In genomic region chr17:59634632-59635561, GRCh38 we compare ENCODE assay signal across 11 cellular contexts. TPM values are rescaled to one million over a fixed set of nuclear protein-coding genes. Genes with fewer than 3 reads are reported as not detected.
DNase-seq lines count a peak whose midpoint lies in the region; ATAC-seq, FAIRE-seq and TF ChIP-seq lines count a peak whose summit lies in the region.
"Had no signal": no experiment of that assay in that cellular context is flagged by ENCODE, and none has a peak within 500 bp of the region (broad histone marks: within the 10 kb centered on the region; RNA-seq: fewer than 3 reads in every experiment).

No MANE protein-coding gene starts in this region.

- H3K27me3 ChIP-seq in HepG2 (ENCODE audit: control insufficient read depth in 1 of 2, insufficient read depth in 2 of 2, low read length in 2 of 2) = no peaks in the 10 kb centered on the region

- no peak for TF ChIP-seq EP300 in HepG2 (IDR thresholded peaks at IDR 0.05; ENCODE audit: low read depth in 2 of 2, low read length in 2 of 2)
- no peak for TF ChIP-seq EP300 in HepG2 (CRISPR knock-in tag; IDR thresholded peaks at IDR 0.05; ENCODE audit: borderline replicate concordance)

- no peak overlapping the region for H3K27ac ChIP-seq in HepG2 (ENCODE audit: extremely low read length, insufficient read depth, low read length)

- peak overlapping the region; percentile 57 for H3K27ac Mint-ChIP-seq in stimulated activated naive CD8-positive, alpha-beta T cell treated with anti-CD3 and anti-CD28 coated beads, Interleukin-15, Interleukin-2, amounts not matched to agents 100 ng/mL and 50 ng/mL, for 24 hours
- no peak overlapping the region for H3K27ac Mint-ChIP-seq in activated naive CD8-positive, alpha-beta T cell treated with anti-CD3 and anti-CD28 coated beads, Interleukin-2, amount 50 U/mL, for 24 hours

- peaks cover 37% of the 10 kb centered on the region; the same call in 1 of the 2 replicates for H3K4me1 ChIP-seq in HepG2 (ENCODE audit: insufficient read depth, low read length)

- 94% methylated on average over 3 of the region's 3 CpGs for WGBS in HepG2 (ENCODE audit: low lambda C conversion rate)

- H3K4me3 Mint-ChIP-seq in stimulated activated naive CD8-positive, alpha-beta T cell treated with anti-CD3 and anti-CD28 coated beads, Interleukin-15, Interleukin-2, amounts not matched to agents 100 ng/mL and 50 ng/mL, for 24 hours = no peak overlapping the region
- H3K4me3 Mint-ChIP-seq in activated naive CD8-positive, alpha-beta T cell treated with anti-CD3 and anti-CD28 coated beads, Interleukin-2, amount 50 U/mL, for 24 hours = no peak overlapping the region

- TSS peak; percentile 3 for BruUV-seq in HepG2 (replicated peaks; lab: Mats Ljungman, UMichigan)

- no peak for TF ChIP-seq POLR2A in HepG2 (IDR thresholded peaks at IDR 0.05; ENCODE audit: insufficient read depth in 1 of 2, low read depth in 2 of 2, low read length in 2 of 2)

- ATAC-seq in stimulated activated naive CD8-positive, alpha-beta T cell treated with anti-CD3 and anti-CD28 coated beads, Interleukin-15, Interleukin-2, amounts not matched to agents 100 U/mL and 50 U/mL, for 24 hours = no peak
- peak; percentile 24 for ATAC-seq in activated naive CD8-positive, alpha-beta T cell treated with anti-CD3 and anti-CD28 coated beads, Interleukin-2, amount 50 U/mL, for 24 hours
- ATAC-seq in HepG2 = no peak

- no peak overlapping the region for H3K4me3 ChIP-seq in HepG2 (replicated peaks in 1 of 3; ENCODE audit: insufficient read depth in 1 of 3, low read depth in 2 of 3, low read length in 3 of 3)
- H3K4me3 ChIP-seq: coronary artery had no signal

- no peaks in the 10 kb centered on the region for H3K27me3 Mint-ChIP-seq in stimulated activated naive CD8-positive, alpha-beta T cell treated with anti-CD3 and anti-CD28 coated beads, Interleukin-15, Interleukin-2, amounts not matched to agents 100 ng/mL and 50 ng/mL, for 24 hours
- H3K27me3 Mint-ChIP-seq in activated naive CD8-positive, alpha-beta T cell treated with anti-CD3 and anti-CD28 coated beads, Interleukin-2, amount 50 U/mL, for 24 hours = no peaks in the 10 kb centered on the region

- no peaks in the 10 kb centered on the region for H3K9me3 Mint-ChIP-seq in stimulated activated naive CD8-positive, alpha-beta T cell treated with anti-CD3 and anti-CD28 coated beads, Interleukin-15, Interleukin-2, amounts not matched to agents 100 ng/mL and 50 ng/mL, for 24 hours
- H3K9me3 Mint-ChIP-seq in activated naive CD8-positive, alpha-beta T cell treated with anti-CD3 and anti-CD28 coated beads, Interleukin-2, amount 50 U/mL, for 24 hours = no peaks in the 10 kb centered on the region

- no peak overlapping the region for H3K9ac ChIP-seq in HepG2 (ENCODE audit: insufficient read depth, low read depth, low read length)

- H3K9me3 ChIP-seq in HepG2 (ENCODE audit: low read length) = no peaks in the 10 kb centered on the region

- peaks cover 15% of the 10 kb centered on the region for H3K36me3 Mint-ChIP-seq in stimulated activated naive CD8-positive, alpha-beta T cell treated with anti-CD3 and anti-CD28 coated beads, Interleukin-15, Interleukin-2, amounts not matched to agents 100 ng/mL and 50 ng/mL, for 24 hours (ENCODE audit: low read depth)
- H3K36me3 Mint-ChIP-seq in activated naive CD8-positive, alpha-beta T cell treated with anti-CD3 and anti-CD28 coated beads, Interleukin-2, amount 50 U/mL, for 24 hours (ENCODE audit: low read depth) = peaks cover 19% of the 10 kb centered on the region

- H3K4me2 ChIP-seq in HepG2 (ENCODE audit: low read depth, low read length) = no peak overlapping the region

- CTCF ChIA-PET in HepG2 (lab: Yijun Ruan, JAX; ENCODE audit: low intra/inter-chr PET ratio, low total read pairs) = no interaction called here

- H3K4me1 Mint-ChIP-seq in stimulated activated naive CD8-positive, alpha-beta T cell treated with anti-CD3 and anti-CD28 coated beads, Interleukin-15, Interleukin-2, amounts not matched to agents 100 ng/mL and 50 ng/mL, for 24 hours (ENCODE audit: low read depth) = peaks cover 60% of the 10 kb centered on the region
- H3K4me1 Mint-ChIP-seq in activated naive CD8-positive, alpha-beta T cell treated with anti-CD3 and anti-CD28 coated beads, Interleukin-2, amount 50 U/mL, for 24 hours = peaks cover 58% of the 10 kb centered on the region

- TF ChIP-seq CTCF in HepG2 (CRISPR knock-in tag; IDR thresholded peaks at IDR 0.05) = no peak

- POLR2A ChIA-PET in HepG2 (lab: Yijun Ruan, JAX) = interaction anchor here (1.2 to 4.4 kb wide), 2 partner anchors 9 to 16 kb away, joined by 3 to 17 read pairs; partner anchors contain the start of gene CLTC

- H4K20me1 ChIP-seq in HepG2 (ENCODE audit: insufficient read depth, low read length) = peaks cover 78% of the 10 kb centered on the region

- peaks cover 3 to 9% of the 10 kb centered on the region in 2 experiments; a peak in 3 of 5 replicates for H3K36me3 ChIP-seq in HepG2 (replicated peaks in 1 of 2; ENCODE audit: control insufficient read depth in 1 of 2, insufficient read depth in 2 of 2, low read length in 2 of 2)

- no peak overlapping the region for H2AFZ ChIP-seq in HepG2 (ENCODE audit: low read length)

- intact Hi-C loops in HepG2 (cut with micrococcal nuclease; ENCODE audit: unreplicated experiment) = no loop called here

- DNase-seq in stimulated activated naive CD8-positive, alpha-beta T cell treated with anti-CD3 and anti-CD28 coated beads, Interleukin-15, Interleukin-2, amounts not matched to agents 100 U/mL and 50 U/mL, for 24 hours = no peak
- DNase-seq in activated naive CD8-positive, alpha-beta T cell treated with anti-CD3 and anti-CD28 coated beads, Interleukin-2, amount 50 U/mL, for 24 hours = no peak
- DNase-seq in HepG2 (ENCODE audit: low spot score) (no peak), middle frontal gyrus (ENCODE audit: extremely low spot score, low spot score) (no peak), NCI-H2196 (lab: John Stamatoyannopoulos, UW; ENCODE audit: unreplicated experiment) (no peak), HUDEP-2 (lab: John Stamatoyannopoulos, UW; ENCODE audit: unreplicated experiment in 76 of 76) (no peak)
- DNase-seq in stimulated activated CD4-positive, alpha-beta T cell treated with anti-CD3 and anti-CD28 coated beads, Interleukin-2, amount 100 ng/mL, for 24 hours = no peak
- DNase-seq: C1 segment of cervical spinal cord, NCI-H2029 treated with DMSO at 0.1 percent for 48 hours had no signal

- FAIRE-seq in HepG2 (lab: Jason Lieb, UNC) = no peak

- in situ Hi-C loops in HepG2 (cut with HindIII; ENCODE audit: extremely low pct_ligation_motif_present, low pct_unique_long_range_greater_than_20kb) = no loop called here

- H3K79me2 ChIP-seq in HepG2 (ENCODE audit: insufficient read depth, low read length) = peaks cover 93% of the 10 kb centered on the region

- TF ChIP-seq RAD21 in HepG2 (CRISPR knock-in tag; IDR thresholded peaks at IDR 0.05) = no peak

TF ChIP-seq in HepG2, 621 proteins besides CTCF, POLR2A, EP300 and RAD21 (continues in another document):
- TF ChIP-seq MAFF (IDR thresholded peaks at IDR 0.05; ENCODE audit: low read depth, low read length) (peak; percentile 62), TCF7L2 (IDR thresholded peaks at IDR 0.05; ENCODE audit: low read depth, low read length) (no peak), ZNF260 (CRISPR knock-in tag; IDR thresholded peaks at IDR 0.05; ENCODE audit: borderline replicate concordance, low read depth) (no peak)
- TF ChIP-seq, protein P1, sequence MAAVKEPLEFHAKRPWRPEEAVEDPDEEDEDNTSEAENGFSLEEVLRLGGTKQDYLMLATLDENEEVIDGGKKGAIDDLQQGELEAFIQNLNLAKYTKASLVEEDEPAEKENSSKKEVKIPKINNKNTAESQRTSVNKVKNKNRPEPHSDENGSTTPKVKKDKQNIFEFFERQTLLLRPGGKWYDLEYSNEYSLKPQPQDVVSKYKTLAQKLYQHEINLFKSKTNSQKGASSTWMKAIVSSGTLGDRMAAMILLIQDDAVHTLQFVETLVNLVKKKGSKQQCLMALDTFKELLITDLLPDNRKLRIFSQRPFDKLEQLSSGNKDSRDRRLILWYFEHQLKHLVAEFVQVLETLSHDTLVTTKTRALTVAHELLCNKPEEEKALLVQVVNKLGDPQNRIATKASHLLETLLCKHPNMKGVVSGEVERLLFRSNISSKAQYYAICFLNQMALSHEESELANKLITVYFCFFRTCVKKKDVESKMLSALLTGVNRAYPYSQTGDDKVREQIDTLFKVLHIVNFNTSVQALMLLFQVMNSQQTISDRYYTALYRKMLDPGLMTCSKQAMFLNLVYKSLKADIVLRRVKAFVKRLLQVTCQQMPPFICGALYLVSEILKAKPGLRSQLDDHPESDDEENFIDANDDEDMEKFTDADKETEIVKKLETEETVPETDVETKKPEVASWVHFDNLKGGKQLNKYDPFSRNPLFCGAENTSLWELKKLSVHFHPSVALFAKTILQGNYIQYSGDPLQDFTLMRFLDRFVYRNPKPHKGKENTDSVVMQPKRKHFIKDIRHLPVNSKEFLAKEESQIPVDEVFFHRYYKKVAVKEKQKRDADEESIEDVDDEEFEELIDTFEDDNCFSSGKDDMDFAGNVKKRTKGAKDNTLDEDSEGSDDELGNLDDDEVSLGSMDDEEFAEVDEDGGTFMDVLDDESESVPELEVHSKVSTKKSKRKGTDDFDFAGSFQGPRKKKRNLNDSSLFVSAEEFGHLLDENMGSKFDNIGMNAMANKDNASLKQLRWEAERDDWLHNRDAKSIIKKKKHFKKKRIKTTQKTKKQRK (IDR thresholded peaks at IDR 0.05; ENCODE audit: low read length) = no peak

RNA-seq across cellular contexts. Expression of gene CLTC, which starts 15.2 kb away (rescaled TPM):
- total RNA-seq in HepG2 (2016; rRNA removed; fragmentation: Illumina TruSeq; extraction: Trizol) = 283 and 643 TPM in 2 replicates
- 19.6 and 21.0 TPM in 2 replicates for total RNA-seq in HepG2 (2016; cell fraction: cytosol; rRNA removed; fragmentation: Illumina TruSeq; extraction: Trizol; ENCODE audit: low read depth)
- total RNA-seq in HepG2 (2016; cell fraction: insoluble cytoplasmic fraction; rRNA removed; fragmentation: Illumina TruSeq; extraction: Trizol) = 267 and 594 TPM in 2 replicates
- total RNA-seq in HepG2 (2016; cell fraction: membrane; rRNA removed; fragmentation: Illumina TruSeq; extraction: Trizol) = 63.1 and 72.1 TPM in 2 replicates
- total RNA-seq in HepG2 (2016; cell fraction: nucleus; rRNA removed; fragmentation: Illumina TruSeq; extraction: Trizol) = 282 and 292 TPM in 2 replicates
- 110 and 134 TPM in 2 replicates for polyA plus RNA-seq in HepG2 (2011; rRNA removed)
- 125 and 195 TPM in 2 replicates for polyA plus RNA-seq in HepG2 (2011; cell fraction: cytosol; rRNA removed)
- 64.1 and 73.6 TPM in 2 replicates for polyA plus RNA-seq in HepG2 (2011; cell fraction: nucleus; rRNA removed)
- polyA plus RNA-seq in HepG2 (2012) = 126 and 165 TPM in 2 replicates
- 9.6 and 11.7 TPM in 2 replicates for polyA plus RNA-seq in HepG2 (2016; cell fraction: cytosol; fragmentation: Illumina TruSeq; extraction: Trizol; ENCODE audit: low read depth)
- 350 and 354 TPM in 2 replicates for polyA plus RNA-seq in HepG2 (2016; cell fraction: insoluble cytoplasmic fraction; fragmentation: Illumina TruSeq; extraction: Trizol; ENCODE audit: low read depth)
- polyA plus RNA-seq in HepG2 (2016; cell fraction: membrane; fragmentation: Illumina TruSeq; extraction: Trizol; ENCODE audit: low read depth) = 37.1 and 44.2 TPM in 2 replicates
- 217 and 222 TPM in 2 replicates for polyA plus RNA-seq in HepG2 (2016; cell fraction: nucleus; fragmentation: Illumina TruSeq; extraction: Trizol; ENCODE audit: insufficient read depth, low read depth)
- 363 and 456 TPM in 2 replicates for polyA minus RNA-seq in HepG2 (2011; rRNA and poly(A)+ RNA removed; ENCODE audit: low replicate concordance)
- polyA minus RNA-seq in HepG2 (2011; cell fraction: cytosol; rRNA and poly(A)+ RNA removed) = 307 and 353 TPM in 2 replicates
- polyA minus RNA-seq in HepG2 (2011; cell fraction: nucleus; rRNA and poly(A)+ RNA removed) = 208 and 274 TPM in 2 replicates
